7 cellular contexts compared by ENCODE assay signal in genomic region chr1:16921391-16922185, GRCh38. TPM values are rescaled to one million over a fixed set of nuclear protein-coding genes. Genes with fewer than 3 reads are reported as not detected.
DNase-seq lines count a peak whose midpoint lies in the region; ATAC-seq, FAIRE-seq and TF ChIP-seq lines count a peak whose summit lies in the region.

TSS of gene CROCC (plus strand) at chr1:16921931. CDS start at chr1:16922019, 88 bp downstream.

- peak; percentile 45 for ATAC-seq in HG03175 (IDR thresholded peaks at IDR 0.05; ENCODE audit: unreplicated experiment)
- ATAC-seq in GM19035 (IDR thresholded peaks at IDR 0.05; ENCODE audit: unreplicated experiment): no peak

- no peak for FAIRE-seq in GM12891 (lab: Jason Lieb, UNC)

- peak within 1 kb of the TSS; percentile 27; the same call in 1 of the 2 replicates for H3K4me2 ChIP-seq in OCI-LY1 (ENCODE audit: low read length)

- intact Hi-C loops in ascending aorta (cut with DNase I): no loop called here

- no peaks in the 10 kb centered on the region for H3F3A ChIP-seq in OCI-LY1 (ENCODE audit: insufficient read depth, low read length)

- DNase-seq in ascending aorta (ENCODE audit: low spot score in 2 of 2) (no peak), GM12891 (ENCODE audit: insufficient read length, low spot score) (no peak)
- peak; percentile 35 for DNase-seq in stimulated activated CD4-positive, alpha-beta T cell treated with anti-CD3 and anti-CD28 coated beads, Interleukin-4, amount 100 ng/mL, for 1 hour

- no peaks in the 10 kb centered on the region for H3K9me2 ChIP-seq in OCI-LY1 (ENCODE audit: low read depth, low read length)

- no peak within 1 kb of the TSS for H2AFZ ChIP-seq in OCI-LY1 (ENCODE audit: low read length)

- H3K27me3 ChIP-seq in OCI-LY1 (ENCODE audit: insufficient read depth, low read length) (no peaks in the 10 kb centered on the region; the same call in 1 of the 2 replicates), ascending aorta (no peaks in the 10 kb centered on the region)

- no peaks in the 10 kb centered on the region for H4K20me1 ChIP-seq in OCI-LY1 (ENCODE audit: insufficient read depth, low read length)

- no peak for TF ChIP-seq POLR2A in GM12891 (IDR thresholded peaks at IDR 0.05; ENCODE audit: low read depth, low read length)

- no peak for TF ChIP-seq CTCF in OCI-LY1 (IDR thresholded peaks at IDR 0.05; ENCODE audit: low read length)
- no peak for TF ChIP-seq CTCF in ascending aorta (IDR thresholded peaks at IDR 0.05)

- no peaks in the 10 kb centered on the region for H3K79me2 ChIP-seq in OCI-LY1 (ENCODE audit: insufficient read depth, low read length)

- H3K36me3 ChIP-seq in OCI-LY1 (ENCODE audit: insufficient read depth, low read length) (no peaks in the 10 kb centered on the region), ascending aorta (no peaks in the 10 kb centered on the region)

- H3K27ac ChIP-seq in OCI-LY1 (ENCODE audit: low read depth, low read length, poor library complexity, severe bottlenecking): no peak within 1 kb of the TSS
- H3K27ac ChIP-seq in ascending aorta: no peak within 1 kb of the TSS

- H3K4me1 ChIP-seq in OCI-LY1 (ENCODE audit: insufficient read depth, low read length, severe bottlenecking) (peaks cover 6% of the 10 kb centered on the region), ascending aorta (no peaks in the 10 kb centered on the region)

- H3K4me3 ChIP-seq in OCI-LY1 (ENCODE audit: low read depth, low read length, poor library complexity, severe bottlenecking) (peak within 1 kb of the TSS; percentile 32), ascending aorta (no peak within 1 kb of the TSS), iPS-18c (ENCODE audit: insufficient read depth, low read depth, low read length) (peak within 1 kb of the TSS; percentile 66)

- H3K9me3 ChIP-seq in OCI-LY1 (ENCODE audit: low read length) (no peaks in the 10 kb centered on the region), ascending aorta (no peaks in the 10 kb centered on the region), iPS-18c (ENCODE audit: control insufficient read depth, insufficient read depth, low read length) (no peaks in the 10 kb centered on the region)

- no peak within 1 kb of the TSS for H3K9ac ChIP-seq in OCI-LY1 (ENCODE audit: low read length)

TF ChIP-seq in GM12891, 5 proteins besides CTCF, POLR2A, EP300 and RAD21:
- TF ChIP-seq POU2F2 (IDR thresholded peaks at IDR 0.05; ENCODE audit: low read depth, low read length) (no peak), TAF1 (IDR thresholded peaks at IDR 0.05; ENCODE audit: low read depth, low read length) (no peak), SPI1 (IDR thresholded peaks at IDR 0.05; ENCODE audit: low read depth, low read length) (no peak), POLR2AphosphoS5 (IDR thresholded peaks at IDR 0.05; ENCODE audit: low read depth, low read length) (no peak), PAX5 (IDR thresholded peaks at IDR 0.05; ENCODE audit: insufficient read depth, low read length, severe bottlenecking) (no peak)

RNA-seq across cellular contexts. Expression of gene CROCC, which starts in this region (rescaled TPM):
- 27.0 TPM for total RNA-seq in ascending aorta
- polyA plus RNA-seq in GM12891 (2012; ENCODE audit: low read depth, missing spikeins): 2.3 TPM

Comparison
In these comparisons a context has a peak if more than half of its experiments do, and no peak if none do; other contexts are left out.
1. H3K4me3 ChIP-seq: peak in OCI-LY1 (single experiment) and iPS-18c (single experiment); none in ascending aorta (0 of 2).